ENCODE assay signal across 7 cellular contexts in the genomic region with DNA sequence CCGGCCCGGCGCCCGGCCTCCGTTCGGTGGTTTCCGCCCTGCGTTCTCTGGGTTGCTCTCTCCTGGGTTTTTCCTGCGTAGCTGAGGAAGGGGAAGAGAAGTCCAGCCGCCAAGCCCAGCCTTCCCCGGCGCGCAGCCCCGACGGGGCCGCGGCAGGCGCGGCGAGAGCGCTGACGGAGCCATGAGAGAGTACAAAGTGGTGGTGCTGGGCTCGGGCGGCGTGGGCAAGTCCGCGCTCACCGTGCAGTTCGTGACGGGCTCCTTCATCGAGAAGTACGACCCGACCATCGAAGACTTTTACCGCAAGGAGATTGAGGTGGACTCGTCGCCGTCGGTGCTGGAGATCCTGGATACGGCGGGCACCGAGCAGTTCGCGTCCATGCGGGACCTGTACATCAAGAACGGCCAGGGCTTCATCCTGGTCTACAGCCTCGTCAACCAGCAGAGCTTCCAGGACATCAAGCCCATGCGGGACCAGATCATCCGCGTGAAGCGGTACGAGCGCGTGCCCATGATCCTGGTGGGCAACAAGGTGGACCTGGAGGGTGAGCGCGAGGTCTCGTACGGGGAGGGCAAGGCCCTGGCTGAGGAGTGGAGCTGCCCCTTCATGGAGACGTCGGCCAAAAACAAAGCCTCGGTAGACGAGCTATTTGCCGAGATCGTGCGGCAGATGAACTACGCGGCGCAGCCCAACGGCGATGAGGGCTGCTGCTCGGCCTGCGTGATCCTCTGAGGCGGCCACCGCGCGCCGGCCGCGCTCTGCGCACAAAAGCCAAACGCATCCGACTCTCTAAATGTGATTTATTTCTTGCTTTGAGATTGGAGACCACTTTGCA. TPM values are rescaled to one million over a fixed set of nuclear protein-coding genes. Genes with fewer than 3 reads are reported as not detected.
DNase-seq lines count a peak whose midpoint lies in the region; ATAC-seq and TF ChIP-seq lines count a peak whose summit lies in the region.

No MANE protein-coding gene starts in this region.

- H3K79me2 ChIP-seq in neural cell (replicated peaks; ENCODE audit: insufficient read depth, low read length), result peaks cover 29% of the 10 kb centered on the region

- DNase-seq in NOMO-1 treated with dmso at 0.1 percent for 144 hours (lab: John Stamatoyannopoulos, UW; ENCODE audit: unreplicated experiment) (peak; percentile 65), fibroblast of peridontal ligament (ENCODE audit: extremely low read depth) (peak; percentile 34), thoracic aorta (ENCODE audit: low spot score) (no peak)
- DNase-seq in activated T-helper 1 cell treated with anti-CD3 and anti-CD28 coated beads, Interleukin-2, amount 50 U/mL, for 16 hours (ENCODE audit: low read depth in 1 of 2, low spot score in 1 of 2), result peak; percentile 10 to 18

- TF ChIP-seq EP300 in neural cell (conservative IDR thresholded peaks at IDR 0.05; ENCODE audit: poor library complexity, severe bottlenecking), result no peak

- peak overlapping the region; percentile 98 for H3K4me2 ChIP-seq in neural cell (ENCODE audit: low read length)

- no peaks in the 10 kb centered on the region for H3F3A ChIP-seq in neural cell (ENCODE audit: insufficient read depth, low read length, poor library complexity, severe bottlenecking)

- TF ChIP-seq CTCF in neural cell (IDR thresholded peaks at IDR 0.05; ENCODE audit: poor library complexity, severe bottlenecking), result no peak
- TF ChIP-seq CTCF in thoracic aorta (IDR thresholded peaks at IDR 0.05), result no peak

- peaks cover 28 to 41% of the 10 kb centered on the region in 2 donors for H3K4me1 ChIP-seq in thoracic aorta (ENCODE audit: control insufficient read depth in 1 of 2, low read depth in 2 of 2)

- H2AFZ ChIP-seq in neural cell (ENCODE audit: low read depth, low read length), result peak overlapping the region; percentile 18

- no peaks in the 10 kb centered on the region for H3K36me3 ChIP-seq in neural cell (ENCODE audit: insufficient read depth, low read length)
- H3K36me3 ChIP-seq in thoracic aorta, result no peaks in the 10 kb centered on the region

- peak overlapping the region; percentile 69 for H3K9ac ChIP-seq in neural cell (ENCODE audit: low read length)

- TF ChIP-seq RAD21 in neural cell (conservative IDR thresholded peaks at IDR 0.05), result peak; percentile 38

- H3K9me3 ChIP-seq in neural cell (ENCODE audit: low read length), result no peaks in the 10 kb centered on the region
- no peaks in the 10 kb centered on the region for H3K9me3 ChIP-seq in thoracic aorta

- H4K20me1 ChIP-seq in neural cell (ENCODE audit: insufficient read depth), result no peaks in the 10 kb centered on the region

- H3K4me3 ChIP-seq in neural cell (ENCODE audit: low read length) (peak overlapping the region; percentile 91), thoracic aorta (peak overlapping the region; percentile 85)

- H3K9me2 ChIP-seq in neural cell (ENCODE audit: insufficient read depth, low read length), result no peaks in the 10 kb centered on the region

- ATAC-seq in GM18498 (IDR thresholded peaks at IDR 0.05; ENCODE audit: unreplicated experiment) (peak; percentile 3), HG02678 (IDR thresholded peaks at IDR 0.05; ENCODE audit: unreplicated experiment) (peak; percentile 5), thoracic aorta (ENCODE audit: insufficient number of reproducible peaks, low FRiP score, low read depth) (no peak)

- H3K27me3 ChIP-seq in neural cell (ENCODE audit: insufficient read depth, low read depth, low read length) (no peaks in the 10 kb centered on the region), thoracic aorta (replicated peaks; ENCODE audit: insufficient read depth) (no peaks in the 10 kb centered on the region)

- H3K27ac ChIP-seq in neural cell (ENCODE audit: low read length), result peak overlapping the region; percentile 18
- H3K27ac ChIP-seq in thoracic aorta, result peak overlapping the region; percentile 91 to 96

TF ChIP-seq in neural cell, 6 proteins besides CTCF, POLR2A, EP300 and RAD21:
- no peak for TF ChIP-seq POLR2AphosphoS5 (IDR thresholded peaks at IDR 0.05)
- no peak for TF ChIP-seq TAF1 (IDR thresholded peaks at IDR 0.05; ENCODE audit: low read depth)
- TF ChIP-seq SMC3 (conservative IDR thresholded peaks at IDR 0.05; ENCODE audit: poor library complexity), result peak; percentile 41
- no peak for TF ChIP-seq EZH2 (IDR thresholded peaks at IDR 0.05; ENCODE audit: borderline replicate concordance, insufficient read depth, low read length, poor library complexity, severe bottlenecking)
- TF ChIP-seq MXI1 (conservative IDR thresholded peaks at IDR 0.05; ENCODE audit: poor library complexity, severe bottlenecking), result peak; percentile 42
- TF ChIP-seq, protein P1, sequence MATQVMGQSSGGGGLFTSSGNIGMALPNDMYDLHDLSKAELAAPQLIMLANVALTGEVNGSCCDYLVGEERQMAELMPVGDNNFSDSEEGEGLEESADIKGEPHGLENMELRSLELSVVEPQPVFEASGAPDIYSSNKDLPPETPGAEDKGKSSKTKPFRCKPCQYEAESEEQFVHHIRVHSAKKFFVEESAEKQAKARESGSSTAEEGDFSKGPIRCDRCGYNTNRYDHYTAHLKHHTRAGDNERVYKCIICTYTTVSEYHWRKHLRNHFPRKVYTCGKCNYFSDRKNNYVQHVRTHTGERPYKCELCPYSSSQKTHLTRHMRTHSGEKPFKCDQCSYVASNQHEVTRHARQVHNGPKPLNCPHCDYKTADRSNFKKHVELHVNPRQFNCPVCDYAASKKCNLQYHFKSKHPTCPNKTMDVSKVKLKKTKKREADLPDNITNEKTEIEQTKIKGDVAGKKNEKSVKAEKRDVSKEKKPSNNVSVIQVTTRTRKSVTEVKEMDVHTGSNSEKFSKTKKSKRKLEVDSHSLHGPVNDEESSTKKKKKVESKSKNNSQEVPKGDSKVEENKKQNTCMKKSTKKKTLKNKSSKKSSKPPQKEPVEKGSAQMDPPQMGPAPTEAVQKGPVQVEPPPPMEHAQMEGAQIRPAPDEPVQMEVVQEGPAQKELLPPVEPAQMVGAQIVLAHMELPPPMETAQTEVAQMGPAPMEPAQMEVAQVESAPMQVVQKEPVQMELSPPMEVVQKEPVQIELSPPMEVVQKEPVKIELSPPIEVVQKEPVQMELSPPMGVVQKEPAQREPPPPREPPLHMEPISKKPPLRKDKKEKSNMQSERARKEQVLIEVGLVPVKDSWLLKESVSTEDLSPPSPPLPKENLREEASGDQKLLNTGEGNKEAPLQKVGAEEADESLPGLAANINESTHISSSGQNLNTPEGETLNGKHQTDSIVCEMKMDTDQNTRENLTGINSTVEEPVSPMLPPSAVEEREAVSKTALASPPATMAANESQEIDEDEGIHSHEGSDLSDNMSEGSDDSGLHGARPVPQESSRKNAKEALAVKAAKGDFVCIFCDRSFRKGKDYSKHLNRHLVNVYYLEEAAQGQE (IDR thresholded peaks at IDR 0.05; ENCODE audit: borderline replicate concordance), result no peak

RNA-seq across cellular contexts. Expression of gene RAP2B, which starts 0.7 kb away (rescaled TPM):
- polyA plus RNA-seq in neural cell, result 3.9 and 4.0 TPM in 2 replicates
- polyA minus RNA-seq in neural cell, result 11.9 and 12.3 TPM in 2 replicates
- 10 to 100 TPM; 12.9 to 18.1 TPM for total RNA-seq in thoracic aorta
